1 cellular context compared by ENCODE assay signal in the genomic region with DNA sequence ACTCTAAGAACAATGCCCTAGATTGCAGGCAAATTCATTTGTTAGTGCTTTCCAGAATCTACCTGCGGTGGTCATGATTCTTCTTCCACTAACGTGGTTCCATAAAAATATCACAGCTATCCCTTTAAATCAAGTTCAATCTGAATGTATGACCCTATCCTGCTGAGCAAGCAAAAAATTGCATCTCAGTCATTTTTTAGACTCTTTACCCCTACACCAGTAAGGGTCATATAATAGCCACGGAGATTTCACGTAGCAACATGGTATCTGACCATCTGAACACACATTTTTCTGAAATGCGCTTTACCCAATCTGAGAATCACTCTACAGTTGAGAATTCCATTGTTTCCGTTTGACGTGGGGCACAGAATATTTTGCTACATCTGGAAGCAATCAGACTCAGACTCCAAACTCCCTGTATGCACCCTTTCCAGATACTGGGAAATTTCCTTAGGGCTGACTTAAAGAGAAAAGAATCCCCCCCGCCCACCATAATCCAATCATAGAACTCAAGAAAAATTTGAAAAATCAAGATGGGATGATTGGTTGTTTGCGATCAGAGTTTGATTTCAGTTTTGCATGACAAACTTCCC.
TF ChIP-seq lines count a peak whose summit lies in the region.

No MANE protein-coding gene starts in this region.

TF ChIP-seq in K562, 482 proteins besides CTCF, POLR2A, EP300 and RAD21 (continued from another document):
- TF ChIP-seq, protein P1, sequence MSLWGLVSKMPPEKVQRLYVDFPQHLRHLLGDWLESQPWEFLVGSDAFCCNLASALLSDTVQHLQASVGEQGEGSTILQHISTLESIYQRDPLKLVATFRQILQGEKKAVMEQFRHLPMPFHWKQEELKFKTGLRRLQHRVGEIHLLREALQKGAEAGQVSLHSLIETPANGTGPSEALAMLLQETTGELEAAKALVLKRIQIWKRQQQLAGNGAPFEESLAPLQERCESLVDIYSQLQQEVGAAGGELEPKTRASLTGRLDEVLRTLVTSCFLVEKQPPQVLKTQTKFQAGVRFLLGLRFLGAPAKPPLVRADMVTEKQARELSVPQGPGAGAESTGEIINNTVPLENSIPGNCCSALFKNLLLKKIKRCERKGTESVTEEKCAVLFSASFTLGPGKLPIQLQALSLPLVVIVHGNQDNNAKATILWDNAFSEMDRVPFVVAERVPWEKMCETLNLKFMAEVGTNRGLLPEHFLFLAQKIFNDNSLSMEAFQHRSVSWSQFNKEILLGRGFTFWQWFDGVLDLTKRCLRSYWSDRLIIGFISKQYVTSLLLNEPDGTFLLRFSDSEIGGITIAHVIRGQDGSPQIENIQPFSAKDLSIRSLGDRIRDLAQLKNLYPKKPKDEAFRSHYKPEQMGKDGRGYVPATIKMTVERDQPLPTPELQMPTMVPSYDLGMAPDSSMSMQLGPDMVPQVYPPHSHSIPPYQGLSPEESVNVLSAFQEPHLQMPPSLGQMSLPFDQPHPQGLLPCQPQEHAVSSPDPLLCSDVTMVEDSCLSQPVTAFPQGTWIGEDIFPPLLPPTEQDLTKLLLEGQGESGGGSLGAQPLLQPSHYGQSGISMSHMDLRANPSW (CRISPR knock-in tag; IDR thresholded peaks at IDR 0.05) = no peak
- no peak for TF ChIP-seq NFXL1 (CRISPR knock-in tag; IDR thresholded peaks at IDR 0.05)
- no peak for TF ChIP-seq ZNF583 (CRISPR knock-in tag; IDR thresholded peaks at IDR 0.05)
- no peak for TF ChIP-seq RBBP5 (IDR thresholded peaks at IDR 0.05; ENCODE audit: borderline replicate concordance, insufficient read depth, low read length, poor library complexity, severe bottlenecking)
- peak; percentile 27; the same call in 1 of the 2 replicates for TF ChIP-seq C11orf30 (IDR thresholded peaks at IDR 0.05; ENCODE audit: low read depth)
- TF ChIP-seq MBD2 (IDR thresholded peaks at IDR 0.05; ENCODE audit: borderline replicate concordance, low read depth) = no peak
- peak; percentile 60 for TF ChIP-seq MAFG (tag; conservative IDR thresholded peaks at IDR 0.05)
- no peak for TF ChIP-seq ATF4 (CRISPR knock-in tag; IDR thresholded peaks at IDR 0.05)
- TF ChIP-seq MAFF (IDR thresholded peaks at IDR 0.05; ENCODE audit: low read length) = peak; percentile 54; the same call in 1 of the 2 replicates
- TF ChIP-seq MAFK (IDR thresholded peaks at IDR 0.05; ENCODE audit: low read length) = peak; percentile 63
- TF ChIP-seq ZNF316 (IDR thresholded peaks at IDR 0.05) = peak; percentile 66
- no peak for TF ChIP-seq FUS (optimal IDR thresholded peaks at IDR 0.05; ENCODE audit: low read depth, low read length)
- TF ChIP-seq MED1 (CRISPR knock-in tag; IDR thresholded peaks at IDR 0.05; ENCODE audit: borderline replicate concordance) = no peak
- no peak for TF ChIP-seq DMBX1 (CRISPR knock-in tag; IDR thresholded peaks at IDR 0.05; ENCODE audit: borderline replicate concordance)
- TF ChIP-seq GABPB2 (CRISPR knock-in tag; conservative IDR thresholded peaks at IDR 0.05) = no peak
- no peak for TF ChIP-seq HMBOX1 (IDR thresholded peaks at IDR 0.05)
- TF ChIP-seq NCOR1 (IDR thresholded peaks at IDR 0.05) = no peak
TF ChIP-seq in K562: peak in this region for 5.
